In the genomic region with DNA sequence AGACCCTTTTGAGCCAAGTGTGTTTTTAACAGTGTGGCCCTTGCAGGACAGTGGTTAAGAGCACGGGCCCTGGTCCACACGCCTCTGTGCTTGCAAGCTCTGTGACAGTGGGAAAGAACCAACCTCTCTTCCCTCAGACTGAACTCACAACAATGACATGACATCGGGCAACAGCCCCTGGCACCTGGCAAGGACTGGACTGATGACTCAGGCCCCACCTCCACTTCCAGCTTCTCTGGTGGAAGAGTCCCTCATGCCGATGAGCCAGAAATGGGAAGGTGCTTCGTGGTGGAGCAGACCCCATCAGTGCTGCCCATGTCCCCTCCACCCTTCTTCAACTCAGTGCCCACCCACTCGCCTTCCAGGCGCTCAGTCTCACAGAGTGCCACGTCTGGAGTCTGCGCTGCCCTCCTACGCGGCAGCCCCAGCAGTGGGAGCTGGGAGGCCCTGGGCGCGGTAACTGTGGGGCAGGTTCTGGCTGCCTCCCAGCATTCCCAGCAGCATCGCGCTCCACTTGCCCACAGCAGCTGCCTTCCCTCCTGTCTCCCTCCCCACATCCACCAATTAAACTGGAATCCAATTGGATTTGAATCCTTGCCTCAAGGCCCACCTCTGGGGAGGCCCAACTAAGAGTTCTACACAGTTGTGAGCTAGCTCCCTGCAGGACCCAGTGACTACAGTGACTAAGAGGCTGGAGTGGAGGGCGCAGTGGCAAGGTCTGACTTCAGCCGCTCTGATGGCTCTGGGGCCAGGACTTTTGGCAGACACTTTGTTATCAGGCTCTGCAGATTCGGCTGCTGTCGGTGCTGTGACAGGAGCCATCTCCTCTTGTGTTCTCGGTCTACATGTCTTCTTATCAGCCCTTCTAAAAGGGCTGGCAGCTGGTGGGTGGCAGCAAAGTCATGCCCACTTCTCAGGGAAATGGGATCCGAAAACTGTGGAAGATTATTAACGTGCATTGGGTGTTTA, we compare ENCODE assay signal across 4 cellular contexts.
TF ChIP-seq lines count a peak whose summit lies in the region.

No MANE protein-coding gene starts in this region.

TF ChIP-seq in IMR-90, 13 proteins besides CTCF, POLR2A, EP300 and RAD21:
- TF ChIP-seq CHD1 (IDR thresholded peaks at IDR 0.05; ENCODE audit: low read depth, low read length) (no peak), RCOR1 (IDR thresholded peaks at IDR 0.05; ENCODE audit: insufficient replicate concordance, low read length) (no peak), MAZ (IDR thresholded peaks at IDR 0.05; ENCODE audit: borderline replicate concordance, low read depth, low read length) (no peak), SMC3 (IDR thresholded peaks at IDR 0.05; ENCODE audit: low read depth, low read length) (no peak)
- TF ChIP-seq, protein P1, sequence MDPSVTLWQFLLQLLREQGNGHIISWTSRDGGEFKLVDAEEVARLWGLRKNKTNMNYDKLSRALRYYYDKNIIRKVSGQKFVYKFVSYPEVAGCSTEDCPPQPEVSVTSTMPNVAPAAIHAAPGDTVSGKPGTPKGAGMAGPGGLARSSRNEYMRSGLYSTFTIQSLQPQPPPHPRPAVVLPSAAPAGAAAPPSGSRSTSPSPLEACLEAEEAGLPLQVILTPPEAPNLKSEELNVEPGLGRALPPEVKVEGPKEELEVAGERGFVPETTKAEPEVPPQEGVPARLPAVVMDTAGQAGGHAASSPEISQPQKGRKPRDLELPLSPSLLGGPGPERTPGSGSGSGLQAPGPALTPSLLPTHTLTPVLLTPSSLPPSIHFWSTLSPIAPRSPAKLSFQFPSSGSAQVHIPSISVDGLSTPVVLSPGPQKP (IDR thresholded peaks at IDR 0.05; ENCODE audit: borderline replicate concordance, low read depth, low read length) = no peak
- TF ChIP-seq, protein P2, sequence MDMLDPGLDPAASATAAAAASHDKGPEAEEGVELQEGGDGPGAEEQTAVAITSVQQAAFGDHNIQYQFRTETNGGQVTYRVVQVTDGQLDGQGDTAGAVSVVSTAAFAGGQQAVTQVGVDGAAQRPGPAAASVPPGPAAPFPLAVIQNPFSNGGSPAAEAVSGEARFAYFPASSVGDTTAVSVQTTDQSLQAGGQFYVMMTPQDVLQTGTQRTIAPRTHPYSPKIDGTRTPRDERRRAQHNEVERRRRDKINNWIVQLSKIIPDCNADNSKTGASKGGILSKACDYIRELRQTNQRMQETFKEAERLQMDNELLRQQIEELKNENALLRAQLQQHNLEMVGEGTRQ (IDR thresholded peaks at IDR 0.05; ENCODE audit: low read depth, low read length) = no peak

TF ChIP-seq in K562, 482 proteins besides CTCF, POLR2A, EP300 and RAD21 (continues in another document):
- no peak for TF ChIP-seq SAFB (IDR thresholded peaks at IDR 0.05; ENCODE audit: borderline replicate concordance, low read depth, low read length)
- TF ChIP-seq, protein P3, sequence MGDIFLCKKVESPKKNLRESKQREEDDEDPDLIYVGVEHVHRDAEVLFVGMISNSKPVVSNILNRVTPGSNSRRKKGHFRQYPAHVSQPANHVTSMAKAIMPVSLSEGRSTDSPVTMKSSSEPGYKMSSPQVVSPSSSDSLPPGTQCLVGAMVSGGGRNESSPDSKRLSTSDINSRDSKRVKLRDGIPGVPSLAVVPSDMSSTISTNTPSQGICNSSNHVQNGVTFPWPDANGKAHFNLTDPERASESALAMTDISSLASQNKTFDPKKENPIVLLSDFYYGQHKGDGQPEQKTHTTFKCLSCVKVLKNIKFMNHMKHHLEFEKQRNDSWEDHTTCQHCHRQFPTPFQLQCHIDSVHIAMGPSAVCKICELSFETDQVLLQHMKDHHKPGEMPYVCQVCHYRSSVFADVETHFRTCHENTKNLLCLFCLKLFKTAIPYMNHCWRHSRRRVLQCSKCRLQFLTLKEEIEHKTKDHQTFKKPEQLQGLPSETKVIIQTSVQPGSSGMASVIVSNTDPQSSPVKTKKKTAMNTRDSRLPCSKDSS (IDR thresholded peaks at IDR 0.05; ENCODE audit: low read depth, partially characterized antibody) = no peak
- TF ChIP-seq PHF20 (IDR thresholded peaks at IDR 0.05; ENCODE audit: partially characterized antibody) = no peak
- TF ChIP-seq, protein P4, sequence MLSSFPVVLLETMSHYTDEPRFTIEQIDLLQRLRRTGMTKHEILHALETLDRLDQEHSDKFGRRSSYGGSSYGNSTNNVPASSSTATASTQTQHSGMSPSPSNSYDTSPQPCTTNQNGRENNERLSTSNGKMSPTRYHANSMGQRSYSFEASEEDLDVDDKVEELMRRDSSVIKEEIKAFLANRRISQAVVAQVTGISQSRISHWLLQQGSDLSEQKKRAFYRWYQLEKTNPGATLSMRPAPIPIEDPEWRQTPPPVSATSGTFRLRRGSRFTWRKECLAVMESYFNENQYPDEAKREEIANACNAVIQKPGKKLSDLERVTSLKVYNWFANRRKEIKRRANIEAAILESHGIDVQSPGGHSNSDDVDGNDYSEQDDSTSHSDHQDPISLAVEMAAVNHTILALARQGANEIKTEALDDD (IDR thresholded peaks at IDR 0.05) = no peak
- no peak for TF ChIP-seq GABPB2 (CRISPR knock-in tag; conservative IDR thresholded peaks at IDR 0.05)
- TF ChIP-seq POLR2H (tag; IDR thresholded peaks at IDR 0.05; ENCODE audit: low read depth) = no peak
- TF ChIP-seq ETV5 (CRISPR knock-in tag; IDR thresholded peaks at IDR 0.05; ENCODE audit: low read depth) = no peak
- no peak for TF ChIP-seq XRCC5 (IDR thresholded peaks at IDR 0.05; ENCODE audit: low read depth, low read length)
- TF ChIP-seq TAF9B (IDR thresholded peaks at IDR 0.05; ENCODE audit: partially characterized antibody) = no peak
- no peak for TF ChIP-seq RBBP5 (IDR thresholded peaks at IDR 0.05; ENCODE audit: borderline replicate concordance, insufficient read depth, low read length, poor library complexity, severe bottlenecking)
- TF ChIP-seq CBFA2T2 (conservative IDR thresholded peaks at IDR 0.05) = peak; percentile 41
- no peak for TF ChIP-seq MAZ (CRISPR knock-in tag; conservative IDR thresholded peaks at IDR 0.05 in 1 of 2, IDR thresholded peaks at IDR 0.05 in 1 of 2)
- TF ChIP-seq CBFA2T3 (IDR thresholded peaks at IDR 0.05) = peak; percentile 65

TF ChIP-seq in HepG2, 621 proteins besides CTCF, POLR2A, EP300 and RAD21:
- no peak for TF ChIP-seq MTF1 (CRISPR knock-in tag; IDR thresholded peaks at IDR 0.05)
- no peak for TF ChIP-seq ZFP36L2 (CRISPR knock-in tag; IDR thresholded peaks at IDR 0.05)
- TF ChIP-seq, protein P5, sequence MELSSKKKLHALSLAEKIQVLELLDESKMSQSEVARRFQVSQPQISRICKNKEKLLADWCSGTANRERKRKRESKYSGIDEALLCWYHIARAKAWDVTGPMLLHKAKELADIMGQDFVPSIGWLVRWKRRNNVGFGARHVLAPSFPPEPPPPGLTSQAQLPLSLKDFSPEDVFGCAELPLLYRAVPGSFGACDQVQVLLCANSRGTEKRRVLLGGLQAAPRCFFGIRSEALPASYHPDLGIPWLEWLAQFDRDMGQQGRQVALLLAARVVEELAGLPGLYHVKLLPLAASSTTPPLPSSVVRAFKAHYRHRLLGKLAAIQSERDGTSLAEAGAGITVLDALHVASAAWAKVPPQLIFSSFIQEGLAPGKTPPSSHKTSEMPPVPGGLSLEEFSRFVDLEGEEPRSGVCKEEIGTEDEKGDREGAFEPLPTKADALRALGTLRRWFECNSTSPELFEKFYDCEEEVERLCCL (CRISPR knock-in tag; IDR thresholded peaks at IDR 0.05; ENCODE audit: borderline replicate concordance) = no peak

TF ChIP-seq in GM23338, 12 proteins besides CTCF, POLR2A, EP300 and RAD21:
- TF ChIP-seq EZH2phosphoT487 (IDR thresholded peaks at IDR 0.05; ENCODE audit: unreplicated experiment) = no peak
- TF ChIP-seq POLR2AphosphoS5 (IDR thresholded peaks at IDR 0.05; ENCODE audit: low read depth) = no peak
- TF ChIP-seq JUNB (IDR thresholded peaks at IDR 0.05; ENCODE audit: unreplicated experiment) = no peak
- no peak for TF ChIP-seq STAT1 (IDR thresholded peaks at IDR 0.05; ENCODE audit: unreplicated experiment)
- TF ChIP-seq, protein P6, sequence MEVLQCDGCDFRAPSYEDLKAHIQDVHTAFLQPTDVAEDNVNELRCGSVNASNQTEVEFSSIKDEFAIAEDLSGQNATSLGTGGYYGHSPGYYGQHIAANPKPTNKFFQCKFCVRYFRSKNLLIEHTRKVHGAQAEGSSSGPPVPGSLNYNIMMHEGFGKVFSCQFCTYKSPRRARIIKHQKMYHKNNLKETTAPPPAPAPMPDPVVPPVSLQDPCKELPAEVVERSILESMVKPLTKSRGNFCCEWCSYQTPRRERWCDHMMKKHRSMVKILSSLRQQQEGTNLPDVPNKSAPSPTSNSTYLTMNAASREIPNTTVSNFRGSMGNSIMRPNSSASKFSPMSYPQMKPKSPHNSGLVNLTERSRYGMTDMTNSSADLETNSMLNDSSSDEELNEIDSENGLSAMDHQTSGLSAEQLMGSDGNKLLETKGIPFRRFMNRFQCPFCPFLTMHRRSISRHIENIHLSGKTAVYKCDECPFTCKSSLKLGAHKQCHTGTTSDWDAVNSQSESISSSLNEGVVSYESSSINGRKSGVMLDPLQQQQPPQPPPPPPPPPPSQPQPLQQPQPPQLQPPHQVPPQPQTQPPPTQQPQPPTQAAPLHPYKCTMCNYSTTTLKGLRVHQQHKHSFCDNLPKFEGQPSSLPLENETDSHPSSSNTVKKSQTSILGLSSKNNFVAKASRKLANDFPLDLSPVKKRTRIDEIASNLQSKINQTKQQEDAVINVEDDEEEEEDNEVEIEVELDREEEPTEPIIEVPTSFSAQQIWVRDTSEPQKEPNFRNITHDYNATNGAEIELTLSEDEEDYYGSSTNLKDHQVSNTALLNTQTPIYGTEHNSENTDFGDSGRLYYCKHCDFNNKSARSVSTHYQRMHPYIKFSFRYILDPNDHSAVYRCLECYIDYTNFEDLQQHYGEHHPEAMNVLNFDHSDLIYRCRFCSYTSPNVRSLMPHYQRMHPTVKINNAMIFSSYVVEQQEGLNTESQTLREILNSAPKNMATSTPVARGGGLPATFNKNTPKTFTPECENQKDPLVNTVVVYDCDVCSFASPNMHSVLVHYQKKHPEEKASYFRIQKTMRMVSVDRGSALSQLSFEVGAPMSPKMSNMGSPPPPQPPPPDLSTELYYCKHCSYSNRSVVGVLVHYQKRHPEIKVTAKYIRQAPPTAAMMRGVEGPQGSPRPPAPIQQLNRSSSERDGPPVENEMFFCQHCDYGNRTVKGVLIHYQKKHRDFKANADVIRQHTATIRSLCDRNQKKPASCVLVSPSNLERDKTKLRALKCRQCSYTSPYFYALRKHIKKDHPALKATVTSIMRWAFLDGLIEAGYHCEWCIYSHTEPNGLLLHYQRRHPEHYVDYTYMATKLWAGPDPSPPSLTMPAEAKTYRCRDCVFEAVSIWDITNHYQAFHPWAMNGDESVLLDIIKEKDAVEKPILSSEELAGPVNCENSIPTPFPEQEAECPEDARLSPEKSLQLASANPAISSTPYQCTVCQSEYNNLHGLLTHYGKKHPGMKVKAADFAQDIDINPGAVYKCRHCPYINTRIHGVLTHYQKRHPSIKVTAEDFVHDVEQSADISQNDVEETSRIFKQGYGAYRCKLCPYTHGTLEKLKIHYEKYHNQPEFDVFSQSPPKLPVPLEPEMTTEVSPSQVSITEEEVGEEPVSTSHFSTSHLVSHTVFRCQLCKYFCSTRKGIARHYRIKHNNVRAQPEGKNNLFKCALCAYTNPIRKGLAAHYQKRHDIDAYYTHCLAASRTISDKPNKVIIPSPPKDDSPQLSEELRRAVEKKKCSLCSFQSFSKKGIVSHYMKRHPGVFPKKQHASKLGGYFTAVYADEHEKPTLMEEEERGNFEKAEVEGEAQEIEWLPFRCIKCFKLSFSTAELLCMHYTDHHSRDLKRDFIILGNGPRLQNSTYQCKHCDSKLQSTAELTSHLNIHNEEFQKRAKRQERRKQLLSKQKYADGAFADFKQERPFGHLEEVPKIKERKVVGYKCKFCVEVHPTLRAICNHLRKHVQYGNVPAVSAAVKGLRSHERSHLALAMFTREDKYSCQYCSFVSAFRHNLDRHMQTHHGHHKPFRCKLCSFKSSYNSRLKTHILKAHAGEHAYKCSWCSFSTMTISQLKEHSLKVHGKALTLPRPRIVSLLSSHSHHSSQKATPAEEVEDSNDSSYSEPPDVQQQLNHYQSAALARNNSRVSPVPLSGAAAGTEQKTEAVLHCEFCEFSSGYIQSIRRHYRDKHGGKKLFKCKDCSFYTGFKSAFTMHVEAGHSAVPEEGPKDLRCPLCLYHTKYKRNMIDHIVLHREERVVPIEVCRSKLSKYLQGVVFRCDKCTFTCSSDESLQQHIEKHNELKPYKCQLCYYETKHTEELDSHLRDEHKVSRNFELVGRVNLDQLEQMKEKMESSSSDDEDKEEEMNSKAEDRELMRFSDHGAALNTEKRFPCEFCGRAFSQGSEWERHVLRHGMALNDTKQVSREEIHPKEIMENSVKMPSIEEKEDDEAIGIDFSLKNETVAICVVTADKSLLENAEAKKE (CRISPR knock-in tag; IDR thresholded peaks at IDR 0.05) = no peak
- TF ChIP-seq ZNF331 (CRISPR knock-in tag; IDR thresholded peaks at IDR 0.05; ENCODE audit: low read depth) = no peak
- no peak for TF ChIP-seq CREB1 (CRISPR knock-in tag; IDR thresholded peaks at IDR 0.05; ENCODE audit: low read depth)
- TF ChIP-seq, protein P7, sequence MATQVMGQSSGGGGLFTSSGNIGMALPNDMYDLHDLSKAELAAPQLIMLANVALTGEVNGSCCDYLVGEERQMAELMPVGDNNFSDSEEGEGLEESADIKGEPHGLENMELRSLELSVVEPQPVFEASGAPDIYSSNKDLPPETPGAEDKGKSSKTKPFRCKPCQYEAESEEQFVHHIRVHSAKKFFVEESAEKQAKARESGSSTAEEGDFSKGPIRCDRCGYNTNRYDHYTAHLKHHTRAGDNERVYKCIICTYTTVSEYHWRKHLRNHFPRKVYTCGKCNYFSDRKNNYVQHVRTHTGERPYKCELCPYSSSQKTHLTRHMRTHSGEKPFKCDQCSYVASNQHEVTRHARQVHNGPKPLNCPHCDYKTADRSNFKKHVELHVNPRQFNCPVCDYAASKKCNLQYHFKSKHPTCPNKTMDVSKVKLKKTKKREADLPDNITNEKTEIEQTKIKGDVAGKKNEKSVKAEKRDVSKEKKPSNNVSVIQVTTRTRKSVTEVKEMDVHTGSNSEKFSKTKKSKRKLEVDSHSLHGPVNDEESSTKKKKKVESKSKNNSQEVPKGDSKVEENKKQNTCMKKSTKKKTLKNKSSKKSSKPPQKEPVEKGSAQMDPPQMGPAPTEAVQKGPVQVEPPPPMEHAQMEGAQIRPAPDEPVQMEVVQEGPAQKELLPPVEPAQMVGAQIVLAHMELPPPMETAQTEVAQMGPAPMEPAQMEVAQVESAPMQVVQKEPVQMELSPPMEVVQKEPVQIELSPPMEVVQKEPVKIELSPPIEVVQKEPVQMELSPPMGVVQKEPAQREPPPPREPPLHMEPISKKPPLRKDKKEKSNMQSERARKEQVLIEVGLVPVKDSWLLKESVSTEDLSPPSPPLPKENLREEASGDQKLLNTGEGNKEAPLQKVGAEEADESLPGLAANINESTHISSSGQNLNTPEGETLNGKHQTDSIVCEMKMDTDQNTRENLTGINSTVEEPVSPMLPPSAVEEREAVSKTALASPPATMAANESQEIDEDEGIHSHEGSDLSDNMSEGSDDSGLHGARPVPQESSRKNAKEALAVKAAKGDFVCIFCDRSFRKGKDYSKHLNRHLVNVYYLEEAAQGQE (IDR thresholded peaks at IDR 0.05; ENCODE audit: unreplicated experiment) = no peak
- no peak for TF ChIP-seq ZNF114 (CRISPR knock-in tag; IDR thresholded peaks at IDR 0.05)
- no peak for TF ChIP-seq EZH2 (IDR thresholded peaks at IDR 0.05; ENCODE audit: low read depth, unreplicated experiment)
- TF ChIP-seq, protein P8, sequence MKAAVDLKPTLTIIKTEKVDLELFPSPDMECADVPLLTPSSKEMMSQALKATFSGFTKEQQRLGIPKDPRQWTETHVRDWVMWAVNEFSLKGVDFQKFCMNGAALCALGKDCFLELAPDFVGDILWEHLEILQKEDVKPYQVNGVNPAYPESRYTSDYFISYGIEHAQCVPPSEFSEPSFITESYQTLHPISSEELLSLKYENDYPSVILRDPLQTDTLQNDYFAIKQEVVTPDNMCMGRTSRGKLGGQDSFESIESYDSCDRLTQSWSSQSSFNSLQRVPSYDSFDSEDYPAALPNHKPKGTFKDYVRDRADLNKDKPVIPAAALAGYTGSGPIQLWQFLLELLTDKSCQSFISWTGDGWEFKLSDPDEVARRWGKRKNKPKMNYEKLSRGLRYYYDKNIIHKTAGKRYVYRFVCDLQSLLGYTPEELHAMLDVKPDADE (IDR thresholded peaks at IDR 0.05) = no peak
- no peak for TF ChIP-seq NANOG (IDR thresholded peaks at IDR 0.05; ENCODE audit: borderline replicate concordance)
